ENCODE assay signal across 17 cellular contexts in the genomic region with DNA sequence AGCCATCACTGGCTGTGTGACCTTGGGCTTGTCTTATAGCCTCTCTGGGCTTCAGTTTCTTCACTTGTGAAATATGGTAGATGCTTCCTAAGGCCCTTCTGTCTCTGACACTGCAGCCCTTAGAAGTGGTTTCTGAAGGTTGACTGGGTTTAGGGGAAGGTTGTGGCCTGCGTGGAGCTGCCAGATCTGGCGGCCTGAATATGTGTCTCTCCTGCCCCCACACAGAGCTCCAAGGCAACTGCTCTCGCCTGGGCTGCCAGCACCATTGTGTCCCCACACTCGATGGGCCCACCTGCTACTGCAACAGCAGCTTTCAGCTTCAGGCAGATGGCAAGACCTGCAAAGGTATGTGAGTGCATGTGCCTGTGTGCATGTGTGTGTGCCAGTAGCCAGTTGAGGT. TPM values are rescaled to one million over a fixed set of nuclear protein-coding genes. Genes with fewer than 3 reads are reported as not detected.
DNase-seq lines count a peak whose midpoint lies in the region; ATAC-seq and TF ChIP-seq lines count a peak whose summit lies in the region.
"Had no signal": no experiment of that assay in that cellular context is flagged by ENCODE, and none has a peak within 500 bp of the region (broad histone marks: within the 10 kb centered on the region; RNA-seq: fewer than 3 reads in every experiment).

No MANE protein-coding gene starts in this region.

- H3K9me3 ChIP-seq in KOPT-K1 (ENCODE audit: insufficient read depth, low read length, poor library complexity, severe bottlenecking), result no peaks in the 10 kb centered on the region
- no peaks in the 10 kb centered on the region for H3K9me3 ChIP-seq in stomach
- H3K9me3 ChIP-seq: body of pancreas had no signal

- no peaks in the 10 kb centered on the region for H3K36me3 ChIP-seq in KOPT-K1 (ENCODE audit: insufficient read depth, low read length)
- H3K36me3 ChIP-seq in stomach, result peaks cover 27 to 91% (median 83%) of the 10 kb centered on the region in 4 donors

- TF ChIP-seq POLR2A in stomach (IDR thresholded peaks at IDR 0.05), result no peak

- 72 to 89% (median 83%) methylated on average over 2 to 4 of the region's 4 CpGs for whole genome bisulfite sequencing in stomach, 5 donors

- CTCF ChIA-PET in activated CD4-positive, alpha-beta T cell treated with anti-CD3 and anti-CD28 coated beads, Interleukin-2, amount 10 ng/mL, durations not matched to agents 7 days and 5 days (lab: Charles Lee), result no interaction called here

- H3K4me1 ChIP-seq in stomach, result peaks cover 41 to 49% (median 45%) of the 10 kb centered on the region in 4 donors
- H3K4me1 ChIP-seq: body of pancreas, parathyroid adenoma had no signal

- H3K4me3 Mint-ChIP-seq in activated CD4-positive, alpha-beta T cell treated with anti-CD3 and anti-CD28 coated beads, Interleukin-2, amount 10 ng/mL, durations not matched to agents 7 days and 5 days, result no peak overlapping the region
- H3K4me3 Mint-ChIP-seq in dendritic cell treated with granulocyte-macrophage colony-stimulating factor and Interleukin-4, amounts not matched to agents 40 ng/mL and 50 ng/mL, for 4 days, result no peak overlapping the region

- ATAC-seq in HG03521 (IDR thresholded peaks at IDR 0.05; ENCODE audit: unreplicated experiment), result no peak
- ATAC-seq: body of pancreas, PC-3 had no signal

- H3K27me3 Mint-ChIP-seq in activated CD4-positive, alpha-beta T cell treated with anti-CD3 and anti-CD28 coated beads, Interleukin-2, amount 10 ng/mL, durations not matched to agents 7 days and 5 days, result no peaks in the 10 kb centered on the region
- H3K27me3 Mint-ChIP-seq in dendritic cell treated with granulocyte-macrophage colony-stimulating factor and Interleukin-4, amounts not matched to agents 40 ng/mL and 50 ng/mL, for 4 days, result no peaks in the 10 kb centered on the region

- H3K27ac ChIP-seq in KOPT-K1 (ENCODE audit: low read depth, low read length, poor library complexity, severe bottlenecking) (peak overlapping the region; percentile 27), stomach (peak overlapping the region in 3 of 5 donors; percentile 14 to 53 (median 44))
- H3K27ac ChIP-seq: body of pancreas, parathyroid adenoma had no signal

- no peaks in the 10 kb centered on the region for H3K27me3 ChIP-seq in stomach
- H3K27me3 ChIP-seq: body of pancreas had no signal

- TF ChIP-seq EP300 in stomach (IDR thresholded peaks at IDR 0.05), result no peak

- H3K27ac Mint-ChIP-seq in activated CD4-positive, alpha-beta T cell treated with anti-CD3 and anti-CD28 coated beads, Interleukin-2, amount 10 ng/mL, durations not matched to agents 7 days and 5 days, result peak overlapping the region; percentile 63
- H3K27ac Mint-ChIP-seq in dendritic cell treated with granulocyte-macrophage colony-stimulating factor and Interleukin-4, amounts not matched to agents 40 ng/mL and 50 ng/mL, for 4 days, result peak overlapping the region; percentile 29

- peak; percentile 14 for DNase-seq in activated CD4-positive, alpha-beta T cell treated with anti-CD3 and anti-CD28 coated beads, Interleukin-2, amount 10 ng/mL, durations not matched to agents 7 days and 5 days
- DNase-seq in activated CD4-positive, alpha-beta T cell treated with anti-CD3 and anti-CD28 coated beads for 4 hours, result no peak
- DNase-seq in stomach (no peak), mesenteric fat pad (ENCODE audit: low spot score) (no peak), SK-N-DZ (ENCODE audit: low spot score) (no peak)
- DNase-seq: activated CD4-positive, alpha-beta T cell treated with anti-CD3 and anti-CD28 coated beads for 48 hours; activated naive CD4-positive, alpha-beta T cell treated with Interleukin-2 at 50 U/mL for 16 hours; body of pancreas; NCI-H1436; NCI-H2171; PC-3 had no signal

- intact Hi-C loops in dendritic cell treated with granulocyte-macrophage colony-stimulating factor and Interleukin-4, amounts not matched to agents 40 ng/mL and 50 ng/mL, for 4 days (cut with micrococcal nuclease), result no loop called here
- intact Hi-C loops in stomach (cut with DNase I; ENCODE audit: low total_unique reads), result no loop called here

- no peak overlapping the region for H3K4me3 ChIP-seq in stomach
- H3K4me3 ChIP-seq: body of pancreas had no signal

- POLR2A ChIA-PET in activated CD4-positive, alpha-beta T cell treated with anti-CD3 and anti-CD28 coated beads, Interleukin-2, amount 10 ng/mL, durations not matched to agents 7 days and 5 days (lab: Charles Lee), result no interaction called here

- peaks cover 8% of the 10 kb centered on the region for H3K4me1 Mint-ChIP-seq in activated CD4-positive, alpha-beta T cell treated with anti-CD3 and anti-CD28 coated beads, Interleukin-2, amount 10 ng/mL, durations not matched to agents 7 days and 5 days
- peaks cover 81% of the 10 kb centered on the region for H3K4me1 Mint-ChIP-seq in dendritic cell treated with granulocyte-macrophage colony-stimulating factor and Interleukin-4, amounts not matched to agents 40 ng/mL and 50 ng/mL, for 4 days (ENCODE audit: low read depth)

- H3K9me3 Mint-ChIP-seq in activated CD4-positive, alpha-beta T cell treated with anti-CD3 and anti-CD28 coated beads, Interleukin-2, amount 10 ng/mL, durations not matched to agents 7 days and 5 days, result no peaks in the 10 kb centered on the region
- H3K9me3 Mint-ChIP-seq in dendritic cell treated with granulocyte-macrophage colony-stimulating factor and Interleukin-4, amounts not matched to agents 40 ng/mL and 50 ng/mL, for 4 days, result no peaks in the 10 kb centered on the region

- H3K36me3 Mint-ChIP-seq in activated CD4-positive, alpha-beta T cell treated with anti-CD3 and anti-CD28 coated beads, Interleukin-2, amount 10 ng/mL, durations not matched to agents 7 days and 5 days (ENCODE audit: low read depth), result no peaks in the 10 kb centered on the region
- peaks cover 99% of the 10 kb centered on the region for H3K36me3 Mint-ChIP-seq in dendritic cell treated with granulocyte-macrophage colony-stimulating factor and Interleukin-4, amounts not matched to agents 40 ng/mL and 50 ng/mL, for 4 days (ENCODE audit: low read depth)

- no peak for TF ChIP-seq CTCF in stomach (IDR thresholded peaks at IDR 0.05)

RNA-seq across cellular contexts. Expression of gene LRP1-AS, which starts 4.0 kb away (rescaled TPM):
- not detected for total RNA-seq in activated CD4-positive, alpha-beta T cell treated with anti-CD3 and anti-CD28 coated beads, Interleukin-2, amount 10 ng/mL, durations not matched to agents 7 days and 5 days
- not detected for total RNA-seq in stomach
- not detected for polyA plus RNA-seq in stomach
- total RNA-seq in mesenteric fat pad, result not detected
- polyA plus RNA-seq in SK-N-DZ (2014; cell fraction: cytosol; rRNA removed), result not detected in 2 replicates
- not detected in 2 replicates for polyA plus RNA-seq in SK-N-DZ (2014; cell fraction: nucleus; rRNA removed)
- total RNA-seq: body of pancreas, liver, PC-3 had no signal
- polyA plus RNA-seq: esophagus, liver had no signal

RNA-seq across cellular contexts. Expression of gene LRP1, which starts 15.2 kb away (rescaled TPM):
- under 1 TPM; 0.94 TPM for total RNA-seq in activated CD4-positive, alpha-beta T cell treated with anti-CD3 and anti-CD28 coated beads, Interleukin-2, amount 10 ng/mL, durations not matched to agents 7 days and 5 days
- total RNA-seq in stomach, result 100 to 1,000 TPM in 4 of 5 donors, 10 to 100 TPM in 1; 97.8 to 510 (median 129) TPM
- polyA plus RNA-seq in stomach, result 10 to 100 TPM; 13.5 to 25.9 (median 13.6) TPM
- 954 TPM for total RNA-seq in mesenteric fat pad
- 6.4 and 7.8 TPM in 2 replicates for polyA plus RNA-seq in SK-N-DZ (2014; cell fraction: cytosol; rRNA removed)
- 16.5 and 44.9 TPM in 2 replicates for polyA plus RNA-seq in SK-N-DZ (2014; cell fraction: nucleus; rRNA removed)

RNA-seq across cellular contexts. Expression of gene STAT6, which starts 32.3 kb away (rescaled TPM):
- total RNA-seq in activated CD4-positive, alpha-beta T cell treated with anti-CD3 and anti-CD28 coated beads, Interleukin-2, amount 10 ng/mL, durations not matched to agents 7 days and 5 days, result 100 to 1,000 TPM; 239 to 242 TPM
- 100 to 1,000 TPM in 4 of 5 donors, 10 to 100 TPM in 1; 81.9 to 343 (median 209) TPM for total RNA-seq in stomach
- 100 to 1,000 TPM; 138 to 477 (median 147) TPM for polyA plus RNA-seq in stomach
- 164 TPM for total RNA-seq in mesenteric fat pad
- 37.1 and 42.2 TPM in 2 replicates for polyA plus RNA-seq in SK-N-DZ (2014; cell fraction: cytosol; rRNA removed)
- polyA plus RNA-seq in SK-N-DZ (2014; cell fraction: nucleus; rRNA removed), result 129 TPM in 2 replicates

RNA-seq across cellular contexts. Expression of gene NAB2, which starts 54.5 kb away (rescaled TPM):
- total RNA-seq in activated CD4-positive, alpha-beta T cell treated with anti-CD3 and anti-CD28 coated beads, Interleukin-2, amount 10 ng/mL, durations not matched to agents 7 days and 5 days, result 1 to 10 TPM; 5.5 to 6.8 TPM
- 10 to 100 TPM in 2 of 5 donors, 1 to 10 TPM in 2, not detected in 1; 1.7 to 12.1 (median 8.3) TPM for total RNA-seq in stomach
- polyA plus RNA-seq in stomach, result 10 to 100 TPM; 14.1 to 16.6 (median 16.3) TPM
- 22.1 TPM for total RNA-seq in mesenteric fat pad
- 24.6 and 39.9 TPM in 2 replicates for polyA plus RNA-seq in SK-N-DZ (2014; cell fraction: cytosol; rRNA removed)
- 33.8 and 35.6 TPM in 2 replicates for polyA plus RNA-seq in SK-N-DZ (2014; cell fraction: nucleus; rRNA removed)

Comparison
In these comparisons a context has a peak if more than half of its experiments do, and no peak if none do; other contexts are left out.
1. RNA of gene LRP1, which starts 15.2 kb away (total RNA-seq): 954 TPM in mesenteric fat pad (single experiment) and 97.8 to 510 TPM in stomach; 0.94 TPM in activated CD4-positive, alpha-beta T cell treated with anti-CD3 and anti-CD28 coated beads, Interleukin-2, amount 10 ng/mL, durations not matched to agents 7 days and 5 days; every median in the first group is over 10 times any median in the second.